In the genomic region with DNA sequence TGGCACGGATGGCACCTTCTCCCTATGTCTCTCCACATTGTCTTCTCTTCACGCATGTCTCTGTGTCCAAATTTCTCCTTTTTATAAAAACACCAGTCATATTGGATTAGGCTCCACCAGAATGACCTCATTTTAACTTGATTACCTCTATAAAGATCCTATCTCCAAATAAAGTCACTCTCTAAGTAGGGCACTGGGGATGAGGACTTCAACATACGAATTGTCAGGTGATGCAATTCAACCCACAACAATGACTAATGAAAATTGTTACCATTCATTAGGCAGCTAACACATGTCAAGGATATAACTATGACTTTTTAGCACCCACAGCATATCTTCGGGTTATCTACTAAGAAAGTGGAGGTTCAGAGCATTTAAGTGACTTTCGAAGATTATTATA, we compare ENCODE assay signal across 19 cellular contexts.
"Had no signal": no experiment of that assay in that cellular context is flagged by ENCODE, and none has a peak within 500 bp of the region (broad histone marks: within the 10 kb centered on the region; RNA-seq: fewer than 3 reads in every experiment).

No MANE protein-coding gene starts in this region.

- ATAC-seq: activated CD4-positive, alpha-beta T cell treated with anti-CD3 and anti-CD28 coated beads for 36 hours had no signal

- H3K36me3 ChIP-seq: lower lobe of right lung, sigmoid colon, spleen, tibial artery had no signal

- H3K4me1 ChIP-seq: lower lobe of right lung, tibial artery had no signal

- H3K27ac Mint-ChIP-seq: activated CD4-positive, alpha-beta T cell treated with anti-CD3 and anti-CD28 coated beads for 36 hours; activated naive CD8-positive, alpha-beta T cell; activated T-helper 1 cell treated with anti-CD3 and anti-CD28 coated beads, Interleukin-12 subunit alpha, Interleukin-12 subunit beta, Interleukin-2, Interleukin-4 antibody, amounts not matched to agents 30 ng/mL and 10 ng/mL and 1 ng/mL, durations not matched to agents 14 hours and 24 hours and 36 hours; mesothelial cell of epicardium; nephron progenitor cell; WTC11 had no signal

- H3K4me3 ChIP-seq: lower lobe of right lung, sigmoid colon, spleen, tibial artery had no signal

- DNase-seq: activated CD4-positive, alpha-beta T cell treated with anti-CD3 and anti-CD28 coated beads for 36 hours; activated CD4-positive, alpha-beta T cell treated with anti-CD3 and anti-CD28 coated beads, Interleukin-2, amount 50 U/mL, for 48 hours; activated gamma-delta T cell treated with Interleukin-2 at 50 U/mL for 16 hours; activated T-cell treated with anti-CD3 and anti-CD28 coated beads for 4 hours; amniotic stem cell; effector memory CD4-positive, alpha-beta T cell; lower lobe of right lung; nephron progenitor cell; nucleus accumbens; sigmoid colon; spleen; stimulated activated CD8-positive, alpha-beta memory T cell treated with anti-CD3 and anti-CD28 coated beads, Interleukin-4, amount 100 ng/mL, for 48 hours; stimulated activated naive CD4-positive, alpha-beta T cell treated with Interleukin-2 at 50 U/mL for 16 hours; T-helper 2 cell; tibial artery had no signal

- H3K4me1 Mint-ChIP-seq: activated CD4-positive, alpha-beta T cell treated with anti-CD3 and anti-CD28 coated beads for 36 hours; mesothelial cell of epicardium; nephron progenitor cell had no signal

- H3K4me3 Mint-ChIP-seq: activated CD4-positive, alpha-beta T cell treated with anti-CD3 and anti-CD28 coated beads for 36 hours; activated naive CD8-positive, alpha-beta T cell; activated T-helper 1 cell treated with anti-CD3 and anti-CD28 coated beads, Interleukin-12 subunit alpha, Interleukin-12 subunit beta, Interleukin-2, Interleukin-4 antibody, amounts not matched to agents 30 ng/mL and 10 ng/mL and 1 ng/mL, durations not matched to agents 14 hours and 24 hours and 36 hours; mesothelial cell of epicardium; nephron progenitor cell; WTC11 had no signal

- H3K27ac ChIP-seq: lower lobe of right lung, sigmoid colon, spleen, tibial artery had no signal

- H3K36me3 Mint-ChIP-seq: activated naive CD8-positive, alpha-beta T cell; mesothelial cell of epicardium had no signal

- H3K9me3 ChIP-seq: lower lobe of right lung, sigmoid colon, spleen, tibial artery had no signal

- H3K27me3 ChIP-seq: sigmoid colon, tibial artery had no signal

- H3K9me3 Mint-ChIP-seq: activated T-helper 1 cell treated with anti-CD3 and anti-CD28 coated beads, Interleukin-12 subunit alpha, Interleukin-12 subunit beta, Interleukin-2, Interleukin-4 antibody, amounts not matched to agents 30 ng/mL and 10 ng/mL and 1 ng/mL, durations not matched to agents 14 hours and 24 hours and 36 hours; mesothelial cell of epicardium had no signal
